In the genomic region with DNA sequence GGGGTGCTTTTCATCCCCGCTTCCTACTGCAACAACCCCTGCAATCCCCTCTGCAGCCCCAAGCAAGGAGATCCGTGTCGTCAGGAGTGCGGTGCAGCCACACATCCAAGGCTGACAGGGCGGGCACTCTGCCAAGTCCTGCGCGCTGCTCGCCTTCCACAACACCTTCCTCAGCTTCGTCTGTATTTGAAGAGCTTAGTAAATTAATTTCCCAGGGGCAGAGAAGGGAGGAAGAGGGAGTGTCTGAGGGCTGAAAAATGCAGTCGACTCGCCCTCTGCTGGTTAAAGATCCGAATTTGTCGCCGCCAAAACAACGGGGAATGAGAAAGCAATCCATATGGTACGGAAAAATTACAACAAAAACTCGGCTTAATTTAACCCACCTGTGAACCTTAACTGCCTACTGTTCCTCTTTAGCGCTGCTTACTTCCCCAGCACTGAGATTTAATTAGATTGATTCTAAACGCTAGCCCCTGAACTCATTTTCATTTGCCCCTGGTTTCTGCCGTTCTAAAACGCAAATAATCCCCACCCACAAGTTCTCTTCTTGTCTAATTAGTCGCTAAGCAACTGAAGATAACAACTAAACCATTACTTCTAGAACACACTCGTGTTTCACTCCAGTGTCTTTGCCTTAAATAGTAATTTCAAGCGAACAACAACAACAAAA, we compare ENCODE assay signal across 9 cellular contexts. TPM values are rescaled to one million over a fixed set of nuclear protein-coding genes. Genes with fewer than 3 reads are reported as not detected.
DNase-seq lines count a peak whose midpoint lies in the region; ATAC-seq and TF ChIP-seq lines count a peak whose summit lies in the region.
"Had no signal": no experiment of that assay in that cellular context is flagged by ENCODE, and none has a peak within 500 bp of the region (broad histone marks: within the 10 kb centered on the region; RNA-seq: fewer than 3 reads in every experiment).

No MANE protein-coding gene starts in this region.

- no peak overlapping the region for H3K4me3 Mint-ChIP-seq in chondrocyte (ENCODE audit: unreplicated experiment)
- H3K4me3 Mint-ChIP-seq in natural killer cell treated with Interleukin-12 subunit alpha and Interleukin-12 subunit beta and Interleukin-15 and Interleukin-18, amount 100 ng/mL, for 72 hours, result no peak overlapping the region

- ATAC-seq in natural killer cell treated with Interleukin-12 subunit alpha and Interleukin-12 subunit beta and Interleukin-15 and Interleukin-18, amount 100 ng/mL, for 72 hours, result no peak

- H3K27ac Mint-ChIP-seq in chondrocyte (ENCODE audit: unreplicated experiment), result no peak overlapping the region
- H3K27ac Mint-ChIP-seq in natural killer cell treated with Interleukin-12 subunit alpha and Interleukin-12 subunit beta and Interleukin-15 and Interleukin-18, amount 100 ng/mL, for 72 hours, result no peak overlapping the region

- no peak for TF ChIP-seq POLR2A in vagina (IDR thresholded peaks at IDR 0.05)

- no peaks in the 10 kb centered on the region for H3K27me3 ChIP-seq in vagina

- no peaks in the 10 kb centered on the region for H3K9me3 ChIP-seq in vagina

- peaks cover 15% of the 10 kb centered on the region for H3K4me1 ChIP-seq in vagina

- no peaks in the 10 kb centered on the region for H3K36me3 Mint-ChIP-seq in chondrocyte (ENCODE audit: low read depth)
- no peaks in the 10 kb centered on the region for H3K36me3 Mint-ChIP-seq in natural killer cell treated with Interleukin-12 subunit alpha and Interleukin-12 subunit beta and Interleukin-15 and Interleukin-18, amount 100 ng/mL, for 72 hours

- no peaks in the 10 kb centered on the region for H3K4me1 Mint-ChIP-seq in chondrocyte (ENCODE audit: low read depth)
- no peaks in the 10 kb centered on the region for H3K4me1 Mint-ChIP-seq in natural killer cell treated with Interleukin-12 subunit alpha and Interleukin-12 subunit beta and Interleukin-15 and Interleukin-18, amount 100 ng/mL, for 72 hours (ENCODE audit: low read depth in 2 of 2)

- peaks cover 11% of the 10 kb centered on the region for H3K27me3 Mint-ChIP-seq in chondrocyte (ENCODE audit: low read depth)
- peaks cover 0 to 6% of the 10 kb centered on the region in 2 donors for H3K27me3 Mint-ChIP-seq in natural killer cell treated with Interleukin-12 subunit alpha and Interleukin-12 subunit beta and Interleukin-15 and Interleukin-18, amount 100 ng/mL, for 72 hours

- no peaks in the 10 kb centered on the region for H3K36me3 ChIP-seq in vagina

- H3K27ac ChIP-seq in vagina, result no peak overlapping the region

- in situ Hi-C loops in GM13976 (cut with MboI; ENCODE audit: low sequenced_read_pairs, unreplicated experiment), result no loop called here

- TF ChIP-seq CTCF in GM13976 (IDR thresholded peaks at IDR 0.05; ENCODE audit: borderline replicate concordance, control extremely low read depth, extremely low read depth, insufficient read depth, missing control alignments), result peak; percentile 3
- TF ChIP-seq CTCF in chondrocyte (IDR thresholded peaks at IDR 0.05), result peak; percentile 97
- no peak for TF ChIP-seq CTCF in vagina (IDR thresholded peaks at IDR 0.05)
- no peak for TF ChIP-seq CTCF in GM10266 (IDR thresholded peaks at IDR 0.05; ENCODE audit: control insufficient read depth, insufficient read depth, low read depth, missing control alignments)

- no peaks in the 10 kb centered on the region for H3K9me3 Mint-ChIP-seq in chondrocyte (ENCODE audit: low read depth)
- H3K9me3 Mint-ChIP-seq in natural killer cell treated with Interleukin-12 subunit alpha and Interleukin-12 subunit beta and Interleukin-15 and Interleukin-18, amount 100 ng/mL, for 72 hours, result peaks cover 7% of the 10 kb centered on the region

- intact Hi-C loops in vagina (cut with DNase I), result no loop called here

- peak overlapping the region; percentile 19 to 24 for H3K4me3 ChIP-seq in vagina

- DNase-seq in GM13976 (ENCODE audit: low spot score) (no peak), NCI-H2227 (lab: John Stamatoyannopoulos, UW; ENCODE audit: unreplicated experiment) (peak; percentile 88), chondrocyte (ENCODE audit: low spot score) (no peak), lung microvascular endothelial cell (ENCODE audit: low read depth in 2 of 2) (peak; percentile 3 to 13), vagina (ENCODE audit: extremely low spot score in 2 of 2) (no peak), GM10266 (ENCODE audit: extremely low spot score) (no peak), dedifferentiated amniotic fluid mesenchymal stem cell (ENCODE audit: extremely low spot score) (no peak)
- no peak for DNase-seq in natural killer cell treated with Interleukin-12 subunit alpha and Interleukin-12 subunit beta and Interleukin-15 and Interleukin-18, amount 100 ng/mL, for 72 hours (ENCODE audit: low spot score)

RNA-seq across cellular contexts. Expression of a gene that starts 10.9 kb away (rescaled TPM):
- total RNA-seq in chondrocyte (0.05 TPM in 1 of 3 replicates, not detected in the others), lung microvascular endothelial cell (not detected in 2 replicates), vagina (not detected)
- total RNA-seq in natural killer cell treated with Interleukin-12 subunit alpha and Interleukin-12 subunit beta and Interleukin-15 and Interleukin-18, amount 100 ng/mL, for 72 hours, result not detected
- total RNA-seq: fibroblast of lung had no signal

RNA-seq across cellular contexts. Expression of a gene that starts 54.2 kb away (rescaled TPM):
- total RNA-seq in chondrocyte (60.5 to 90.1 TPM (median 64.5 TPM) in 3 replicates), lung microvascular endothelial cell (1.3 and 2.2 TPM in 2 replicates), vagina (3.4 TPM)
- total RNA-seq in natural killer cell treated with Interleukin-12 subunit alpha and Interleukin-12 subunit beta and Interleukin-15 and Interleukin-18, amount 100 ng/mL, for 72 hours, result not detected

Comparison
In these comparisons a context has a peak if more than half of its experiments do, and no peak if none do; other contexts are left out.
1. DNase-seq: peak in NCI-H2227 (single experiment) and lung microvascular endothelial cell (2 of 2); none in GM13976 (single experiment), chondrocyte (single experiment), vagina (0 of 2), GM10266 (single experiment), dedifferentiated amniotic fluid mesenchymal stem cell (single experiment) and natural killer cell treated with Interleukin-12 subunit alpha and Interleukin-12 subunit beta and Interleukin-15 and Interleukin-18, amount 100 ng/mL, for 72 hours (single experiment).
2. CTCF ChIP-seq: peak in GM13976 (single experiment) and chondrocyte (single experiment); none in vagina (0 of 3) and GM10266 (single experiment).
3. RNA of a gene that starts 54.2 kb away (total RNA-seq): 60.5 to 90.1 TPM in chondrocyte; 3.4 TPM in vagina (single experiment), 1.3 to 2.2 TPM in lung microvascular endothelial cell and not detected in natural killer cell treated with Interleukin-12 subunit alpha and Interleukin-12 subunit beta and Interleukin-15 and Interleukin-18, amount 100 ng/mL, for 72 hours; every median in the first group is over 10 times any median in the second.